Comparison of ENCODE assay signal across 8 cellular contexts in the genomic region with DNA sequence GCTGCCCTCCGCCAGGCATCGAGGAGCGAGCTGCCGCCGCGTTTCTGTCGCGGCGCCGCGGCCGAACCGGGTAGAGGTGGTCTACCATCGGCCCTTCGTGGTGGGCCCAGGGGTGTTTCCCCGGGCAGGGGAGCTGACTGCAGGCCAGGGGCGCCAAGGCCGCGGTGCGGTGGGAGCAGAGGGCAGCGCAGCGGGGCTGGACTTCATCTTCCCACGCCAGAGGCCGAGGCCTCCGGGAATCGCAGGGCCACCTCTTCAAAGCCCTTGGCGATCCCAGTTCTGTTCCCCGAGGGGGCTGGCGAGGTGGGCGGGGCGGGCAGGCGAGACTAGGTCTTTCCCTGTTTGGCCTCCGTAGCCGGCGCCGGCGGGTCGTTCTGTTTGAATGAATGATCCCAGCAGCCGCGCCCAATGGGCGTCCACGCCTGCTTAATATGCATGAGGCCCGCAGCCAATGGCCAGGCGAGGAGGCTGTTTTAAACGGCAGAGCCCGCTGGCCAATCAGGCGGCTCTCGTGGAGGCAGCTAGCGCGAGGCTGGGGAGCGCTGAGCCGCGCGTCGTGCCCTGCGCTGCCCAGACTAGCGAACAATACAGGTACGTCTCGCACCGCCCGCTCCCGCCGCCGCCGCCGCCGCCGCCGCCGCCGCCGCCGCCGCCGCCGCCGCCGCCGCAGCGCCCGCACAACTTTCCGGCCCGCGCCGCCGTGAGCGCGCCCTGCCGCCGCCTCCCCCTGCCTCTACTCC. TPM values are rescaled to one million over a fixed set of nuclear protein-coding genes. Genes with fewer than 3 reads are reported as not detected.
DNase-seq lines count a peak whose midpoint lies in the region; ATAC-seq and TF ChIP-seq lines count a peak whose summit lies in the region.

A gene (plus strand): TSS at position 550 of the 740 bp plus-strand sequence. CDS start 2,265 bp downstream, outside the sequence.

- H3K36me3 ChIP-seq in kidney epithelial cell (ENCODE audit: control insufficient read depth, insufficient read depth, low read length): no peaks in the 10 kb centered on the region

- ATAC-seq in GM19035 (IDR thresholded peaks at IDR 0.05; ENCODE audit: unreplicated experiment) (peak; percentile 94), HG03342 (IDR thresholded peaks at IDR 0.05; ENCODE audit: unreplicated experiment) (peak; percentile 97)
- ATAC-seq in activated CD4-positive, CD25-positive, alpha-beta regulatory T cell treated with anti-CD3 and anti-CD28 coated beads, Interleukin-2, amount 50 U/mL, for 24 hours: peak; percentile 100

- DNase-seq in AG20443 (ENCODE audit: low spot score) (peak; percentile 93), NCI-H345 treated with DMSO at 0.1 percent for 48 hours (lab: John Stamatoyannopoulos, UW; ENCODE audit: unreplicated experiment) (peak; percentile 63), cerebellar nuclear complex (lab: John Stamatoyannopoulos, UW) (peak; percentile 18 to 31), kidney epithelial cell (ENCODE audit: low read depth) (peak; percentile 72)
- peak; percentile 31 to 42 for DNase-seq in stimulated activated CD4-positive, alpha-beta T cell treated with anti-CD3 and anti-CD28 coated beads, Interleukin-1b, Interleukin-23, amount 100 ng/mL, for 1 hour (ENCODE audit: low read depth in 2 of 2)

- peak within 1 kb of the TSS; percentile 61 for H3K4me3 ChIP-seq in kidney epithelial cell (ENCODE audit: low read depth, low read length)

- H3K27me3 ChIP-seq in kidney epithelial cell (ENCODE audit: control insufficient read depth, insufficient read depth, low read length): no peaks in the 10 kb centered on the region

- no peak for TF ChIP-seq CTCF in kidney epithelial cell (IDR thresholded peaks at IDR 0.05; ENCODE audit: insufficient read depth, low read length, poor library complexity, severe bottlenecking)

RNA-seq across cellular contexts. Expression of the gene that starts here (rescaled TPM):
- 29.9 and 44.6 TPM in 2 replicates for total RNA-seq in kidney epithelial cell

Comparison
In these comparisons a context has a peak if more than half of its experiments do, and no peak if none do; other contexts are left out.
1. Peak in every context shown above with its lines: DNase-seq, ATAC-seq and H3K4me3 ChIP-seq.
2. DNase-seq: peak in every context shown above with its lines; median percentile 93 in AG20443; 72 in kidney epithelial cell; 63 in NCI-H345 treated with DMSO at 0.1 percent for 48 hours; 36 in stimulated activated CD4-positive, alpha-beta T cell treated with anti-CD3 and anti-CD28 coated beads, Interleukin-1b, Interleukin-23, amount 100 ng/mL, for 1 hour; 24 in cerebellar nuclear complex.